ENCODE assay signal across 24 cellular contexts in the genomic region with DNA sequence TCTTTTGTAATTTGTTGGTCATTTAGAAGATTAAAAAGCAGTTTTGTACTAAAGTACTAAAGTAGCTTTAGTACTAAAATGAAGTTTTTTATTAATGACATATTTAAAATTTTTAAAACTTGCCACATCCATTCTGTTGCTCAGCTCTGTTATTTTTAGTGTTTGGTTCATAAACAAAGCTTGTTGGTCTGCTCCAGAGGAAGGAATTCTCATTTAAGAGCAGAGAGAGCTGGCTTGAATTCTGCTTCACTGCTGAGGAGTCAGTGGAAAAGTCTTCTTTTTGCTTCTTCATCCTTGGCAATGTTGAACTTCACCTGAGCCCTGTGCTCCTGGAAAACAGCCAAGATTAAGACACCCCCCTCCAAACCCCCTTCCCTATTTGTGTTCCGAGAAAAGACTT. TPM values are rescaled to one million over a fixed set of nuclear protein-coding genes. Genes with fewer than 3 reads are reported as not detected.
DNase-seq lines count a peak whose midpoint lies in the region; TF ChIP-seq lines count a peak whose summit lies in the region.
"Had no signal": no experiment of that assay in that cellular context is flagged by ENCODE, and none has a peak within 500 bp of the region (broad histone marks: within the 10 kb centered on the region; RNA-seq: fewer than 3 reads in every experiment).

No MANE protein-coding gene starts in this region.

- H3K4me1 Mint-ChIP-seq in endodermal cell, result no peaks in the 10 kb centered on the region

- H3K36me3 Mint-ChIP-seq in endodermal cell (ENCODE audit: low read depth), result peaks cover 59% of the 10 kb centered on the region

- H3K36me3 ChIP-seq in endodermal cell (ENCODE audit: control insufficient read depth, insufficient read depth, low read length) (peaks cover 62% of the 10 kb centered on the region), mesodermal cell (ENCODE audit: control insufficient read depth, insufficient read depth, low read length) (peaks cover 49% of the 10 kb centered on the region), suprapubic skin (peaks cover 48% of the 10 kb centered on the region), SK-N-SH (replicated peaks in 1 of 2; ENCODE audit: control insufficient read depth in 1 of 2, insufficient read depth in 2 of 2, low read length in 1 of 2) (peaks cover 47 to 78% of the 10 kb centered on the region in 2 experiments)

- TF ChIP-seq RAD21 in SK-N-SH (IDR thresholded peaks at IDR 0.05; ENCODE audit: low read length), result no peak

- H3F3A ChIP-seq in SK-N-SH (replicated peaks; ENCODE audit: insufficient read depth), result peaks cover 17% of the 10 kb centered on the region

- 89 to 100% methylated on average over 1 of the region's 1 CpG for WGBS in endodermal cell (ENCODE audit: insufficient coverage in 1 of 2, insufficient read length in 1 of 2), 2 experiments
- WGBS in mesodermal cell (ENCODE audit: insufficient coverage in 2 of 2), 2 experiments, result 100% methylated on average over 1 of the region's 1 CpG
- WGBS in suprapubic skin, result 73% methylated on average over 1 of the region's 1 CpG
- WGBS in SK-N-SH (ENCODE audit: low lambda C conversion rate), result 85% methylated on average over 1 of the region's 1 CpG

- no peaks in the 10 kb centered on the region for H3K9me3 Mint-ChIP-seq in endodermal cell
- H3K9me3 Mint-ChIP-seq: CD4-positive, CD25-positive, alpha-beta regulatory T cell had no signal

- TF ChIP-seq EP300 in suprapubic skin (IDR thresholded peaks at IDR 0.05) (no peak), SK-N-SH (IDR thresholded peaks at IDR 0.05; ENCODE audit: borderline replicate concordance in 1 of 2, low read depth in 1 of 2, low read length in 1 of 2) (no peak)

- H3K4me3 ChIP-seq in endodermal cell (ENCODE audit: low read length) (no peak overlapping the region), mesodermal cell (ENCODE audit: extremely low read depth, insufficient read depth, low read length, poor library complexity, severe bottlenecking) (no peak overlapping the region), suprapubic skin (no peak overlapping the region), SK-N-SH (ENCODE audit: low read depth in 2 of 2, low read length in 1 of 2) (no peak overlapping the region)
- H3K4me3 ChIP-seq: GM12878, MG63 had no signal

- DNase-seq in EH (ENCODE audit: low read depth), result peak; percentile 31
- DNase-seq in endodermal cell, result no peak
- DNase-seq in suprapubic skin (ENCODE audit: low spot score in 2 of 2), result no peak
- no peak for DNase-seq in hippocampal formation (lab: John Stamatoyannopoulos, UW)
- no peak for DNase-seq in SK-N-SH
- no peak for DNase-seq in GM03348 (ENCODE audit: low spot score)
- DNase-seq: ACHN, COR-L47, GDM1, H7, Kasumi-1, MG63, NCI-H1048, NCI-H1436 treated with DMSO at 0.1 percent for 48 hours, NCI-H2029 treated with DMSO at 0.1 percent for 48 hours, NCI-H2171, NCI-H526, PC-3, RPMI8226, SHP77 treated with DMSO at 0.1 percent for 48 hours had no signal

- H3K4me1 ChIP-seq in endodermal cell (ENCODE audit: control insufficient read depth, insufficient read depth, low read length) (no peaks in the 10 kb centered on the region), mesodermal cell (ENCODE audit: control insufficient read depth, insufficient read depth, low read length, poor library complexity, severe bottlenecking) (peaks cover 28% of the 10 kb centered on the region), suprapubic skin (peaks cover 9% of the 10 kb centered on the region), SK-N-SH (ENCODE audit: control insufficient read depth in 1 of 2, insufficient read depth in 2 of 2, low read depth in 1 of 2, low read length in 1 of 2) (peaks cover 0 to 19% of the 10 kb centered on the region in 2 experiments)

- H3K9ac ChIP-seq in endodermal cell (ENCODE audit: extremely low read depth, low read length, poor library complexity, severe bottlenecking), result no peak overlapping the region
- H3K9ac ChIP-seq in SK-N-SH, result no peak overlapping the region

- CTCF ChIA-PET in SK-N-SH (lab: Yijun Ruan, JAX), result no interaction called here

- no peak for TF ChIP-seq POLR2A in suprapubic skin (IDR thresholded peaks at IDR 0.05)

- POLR2A ChIA-PET in SK-N-SH (lab: Yijun Ruan, JAX), result no interaction called here

- no peak overlapping the region for H2AFZ ChIP-seq in SK-N-SH (ENCODE audit: low read depth)

- H3K27me3 Mint-ChIP-seq in endodermal cell (ENCODE audit: insufficient read depth), result no peaks in the 10 kb centered on the region
- H3K27me3 Mint-ChIP-seq: B cell; CD4-positive, CD25-positive, alpha-beta regulatory T cell had no signal

- peaks cover 6% of the 10 kb centered on the region; the same call in 1 of the 2 replicates for H3K79me2 ChIP-seq in SK-N-SH (ENCODE audit: insufficient read depth)

- H3K27ac ChIP-seq in endodermal cell (ENCODE audit: low read depth, low read length) (no peak overlapping the region), mesodermal cell (ENCODE audit: low read depth, low read length, severe bottlenecking) (peak overlapping the region; percentile 71), suprapubic skin (peak overlapping the region; percentile 54), SK-N-SH (ENCODE audit: low read depth in 2 of 2, low read length in 1 of 2) (no peak overlapping the region)

- no peaks in the 10 kb centered on the region for H3K9me3 ChIP-seq in endodermal cell (ENCODE audit: control insufficient read depth, low read length)
- H3K9me3 ChIP-seq in mesodermal cell (ENCODE audit: control insufficient read depth, low read length), result no peaks in the 10 kb centered on the region
- no peaks in the 10 kb centered on the region for H3K9me3 ChIP-seq in suprapubic skin
- H3K9me3 ChIP-seq in SK-N-SH, result no peaks in the 10 kb centered on the region
- H3K9me3 ChIP-seq: MG63 had no signal

- H3K4me3 Mint-ChIP-seq in endodermal cell, result no peak overlapping the region
- H3K4me3 Mint-ChIP-seq: B cell; CD4-positive, CD25-positive, alpha-beta regulatory T cell had no signal

- H3K4me2 ChIP-seq in SK-N-SH, result no peak overlapping the region

- H3K9me2 ChIP-seq in SK-N-SH, result no peaks in the 10 kb centered on the region

- H4K20me1 ChIP-seq in SK-N-SH (ENCODE audit: insufficient read depth), result no peaks in the 10 kb centered on the region

- peak overlapping the region; percentile 71 for H3K27ac Mint-ChIP-seq in endodermal cell
- H3K27ac Mint-ChIP-seq: B cell; CD4-positive, CD25-positive, alpha-beta regulatory T cell had no signal

- TF ChIP-seq CTCF in endodermal cell (conservative IDR thresholded peaks at IDR 0.05), result no peak
- TF ChIP-seq CTCF in suprapubic skin (IDR thresholded peaks at IDR 0.05), result no peak
- TF ChIP-seq CTCF in SK-N-SH (IDR thresholded peaks at IDR 0.05), result no peak

- H3K27me3 ChIP-seq in endodermal cell (ENCODE audit: control insufficient read depth, insufficient read depth, low read length, poor library complexity, severe bottlenecking) (no peaks in the 10 kb centered on the region), suprapubic skin (no peaks in the 10 kb centered on the region), SK-N-SH (ENCODE audit: insufficient read depth) (no peaks in the 10 kb centered on the region)
- H3K27me3 ChIP-seq: MG63 had no signal

TF ChIP-seq in SK-N-SH, 30 proteins besides CTCF, POLR2A, EP300 and RAD21 (continues in another document):
- TF ChIP-seq TCF12 (IDR thresholded peaks at IDR 0.05), result no peak
- no peak for TF ChIP-seq SIN3A (IDR thresholded peaks at IDR 0.05; ENCODE audit: borderline replicate concordance, low read depth, low read length)
- no peak for TF ChIP-seq RCOR1 (IDR thresholded peaks at IDR 0.05; ENCODE audit: low read length)
- no peak for TF ChIP-seq FOXJ3 (CRISPR knock-in tag; IDR thresholded peaks at IDR 0.05)
- TF ChIP-seq RFX5 (IDR thresholded peaks at IDR 0.05; ENCODE audit: low read length), result no peak
- no peak for TF ChIP-seq YY1 (IDR thresholded peaks at IDR 0.05; ENCODE audit: low read depth)
- TF ChIP-seq, protein P1, sequence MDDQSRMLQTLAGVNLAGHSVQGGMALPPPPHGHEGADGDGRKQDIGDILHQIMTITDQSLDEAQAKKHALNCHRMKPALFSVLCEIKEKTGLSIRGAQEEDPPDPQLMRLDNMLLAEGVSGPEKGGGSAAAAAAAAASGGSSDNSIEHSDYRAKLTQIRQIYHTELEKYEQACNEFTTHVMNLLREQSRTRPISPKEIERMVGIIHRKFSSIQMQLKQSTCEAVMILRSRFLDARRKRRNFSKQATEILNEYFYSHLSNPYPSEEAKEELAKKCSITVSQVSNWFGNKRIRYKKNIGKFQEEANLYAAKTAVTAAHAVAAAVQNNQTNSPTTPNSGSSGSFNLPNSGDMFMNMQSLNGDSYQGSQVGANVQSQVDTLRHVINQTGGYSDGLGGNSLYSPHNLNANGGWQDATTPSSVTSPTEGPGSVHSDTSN (IDR thresholded peaks at IDR 0.05), result no peak
- TF ChIP-seq GABPA (IDR thresholded peaks at IDR 0.05; ENCODE audit: low read depth), result no peak
- TF ChIP-seq NFIC (IDR thresholded peaks at IDR 0.05; ENCODE audit: borderline replicate concordance), result no peak
- TF ChIP-seq, protein P2, sequence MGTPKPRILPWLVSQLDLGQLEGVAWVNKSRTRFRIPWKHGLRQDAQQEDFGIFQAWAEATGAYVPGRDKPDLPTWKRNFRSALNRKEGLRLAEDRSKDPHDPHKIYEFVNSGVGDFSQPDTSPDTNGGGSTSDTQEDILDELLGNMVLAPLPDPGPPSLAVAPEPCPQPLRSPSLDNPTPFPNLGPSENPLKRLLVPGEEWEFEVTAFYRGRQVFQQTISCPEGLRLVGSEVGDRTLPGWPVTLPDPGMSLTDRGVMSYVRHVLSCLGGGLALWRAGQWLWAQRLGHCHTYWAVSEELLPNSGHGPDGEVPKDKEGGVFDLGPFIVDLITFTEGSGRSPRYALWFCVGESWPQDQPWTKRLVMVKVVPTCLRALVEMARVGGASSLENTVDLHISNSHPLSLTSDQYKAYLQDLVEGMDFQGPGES (IDR thresholded peaks at IDR 0.05; ENCODE audit: low read depth, low read length), result no peak
- no peak for TF ChIP-seq CHD2 (IDR thresholded peaks at IDR 0.05; ENCODE audit: low read length, partially characterized antibody)
- TF ChIP-seq MXI1 (IDR thresholded peaks at IDR 0.05; ENCODE audit: low read depth, low read length), result no peak

RNA-seq across cellular contexts. Expression of a gene that starts 40.6 kb away (rescaled TPM):
- total RNA-seq in endodermal cell, result 10 to 100 TPM; 20.2 to 22.3 TPM
- polyA plus RNA-seq in endodermal cell (2013, experiment 1 of 2), result 12.8 TPM
- 14.4 TPM for polyA plus RNA-seq in endodermal cell (2013, experiment 2 of 2)
- 41.9 TPM for polyA plus RNA-seq in mesodermal cell (2013, experiment 1 of 2)
- polyA plus RNA-seq in mesodermal cell (2013, experiment 2 of 2), result 40.2 TPM
- total RNA-seq in suprapubic skin, result 10 to 100 TPM; 20.8 to 31.4 (median 26.5) TPM
- 7.9 and 11.3 TPM in 2 replicates for polyA plus RNA-seq in SK-N-SH (2012; rRNA removed)
- polyA plus RNA-seq in SK-N-SH (2012; cell fraction: cytosol; rRNA removed), result 11.0 and 13.0 TPM in 2 replicates
- polyA plus RNA-seq in SK-N-SH (2012; cell fraction: nucleus; rRNA removed), result 10.1 and 20.5 TPM in 2 replicates

RNA-seq across cellular contexts. Expression of a gene that starts 42.5 kb away (rescaled TPM):
- total RNA-seq in endodermal cell (1 to 10 TPM; 4.0 to 8.7 TPM), suprapubic skin (1 to 10 TPM; 2.5 to 5.8 (median 4.0) TPM)
- polyA plus RNA-seq in endodermal cell (2013, experiment 1 of 2), result 16.0 TPM
- 13.9 TPM for polyA plus RNA-seq in endodermal cell (2013, experiment 2 of 2)
- 5.7 TPM for polyA plus RNA-seq in mesodermal cell (2013, experiment 1 of 2)
- polyA plus RNA-seq in mesodermal cell (2013, experiment 2 of 2), result 3.4 TPM
- 1.8 and 4.4 TPM in 2 replicates for polyA plus RNA-seq in SK-N-SH (2012; rRNA removed)
- polyA plus RNA-seq in SK-N-SH (2012; cell fraction: cytosol; rRNA removed), result 3.4 and 5.2 TPM in 2 replicates
- polyA plus RNA-seq in SK-N-SH (2012; cell fraction: nucleus; rRNA removed), result 4.5 and 6.6 TPM in 2 replicates

Comparison
In these comparisons a context has a peak if more than half of its experiments do, and no peak if none do; other contexts are left out.
1. H3K27ac ChIP-seq: peak in mesodermal cell (single experiment) and suprapubic skin (single experiment); none in endodermal cell (single experiment) and SK-N-SH (0 of 2).